In the genomic region with DNA sequence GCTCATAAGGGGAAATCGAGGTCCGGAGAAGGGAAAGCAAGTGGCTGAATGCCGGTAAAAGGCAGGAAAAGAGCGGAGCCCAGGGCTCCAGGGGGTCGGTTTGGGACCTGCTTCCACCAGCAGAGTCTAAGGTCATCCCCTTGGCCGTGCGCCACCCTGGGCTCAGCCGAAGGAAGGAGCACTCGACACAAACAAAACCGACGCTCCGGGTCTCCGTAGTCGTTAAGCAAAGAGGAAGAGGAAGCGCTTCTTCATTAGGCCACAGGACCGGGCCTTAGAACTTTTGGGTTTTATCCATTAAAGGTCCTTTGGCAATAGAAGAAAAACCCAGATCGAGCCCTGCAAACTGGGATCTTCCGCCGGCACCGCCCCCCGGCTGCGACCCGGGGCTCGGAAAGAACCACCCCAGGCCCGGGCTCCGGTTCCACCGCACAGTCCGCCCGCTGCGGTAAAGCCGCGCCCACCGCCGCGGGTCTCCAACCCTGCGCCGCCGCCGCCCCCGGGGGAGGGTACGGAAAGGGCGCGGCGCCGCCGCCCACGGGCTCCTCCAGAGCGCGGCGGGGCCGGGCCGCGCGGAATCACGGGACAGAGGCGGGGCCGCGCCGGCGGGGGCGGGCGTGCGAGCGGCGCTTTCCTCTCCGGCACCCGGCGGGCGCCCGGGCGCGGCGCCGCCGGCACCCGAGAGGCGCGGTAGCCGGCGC, we compare ENCODE assay signal across 1 cellular context.
TF ChIP-seq lines count a peak whose summit lies in the region.

A gene (plus strand): TSS at position 629 of the 701 bp plus-strand sequence. CDS start 189 bp downstream, outside the sequence.

TF ChIP-seq in HepG2, 621 proteins besides CTCF, POLR2A, EP300 and RAD21 (continued from another document):
- 0 out of 2 replicates have a peak, but pooled peaks have one; percentile 19 for TF ChIP-seq PAX8 (CRISPR knock-in tag; IDR thresholded peaks at IDR 0.05; ENCODE audit: borderline replicate concordance)
- TF ChIP-seq POLR2AphosphoS5 (IDR thresholded peaks at IDR 0.05; ENCODE audit: low read depth, low read length): peak; percentile 23; the same call in 1 of the 2 replicates
- TF ChIP-seq SETDB1 (CRISPR knock-in tag; IDR thresholded peaks at IDR 0.05; ENCODE audit: borderline replicate concordance): no peak
- TF ChIP-seq ZNF274 (CRISPR knock-in tag; IDR thresholded peaks at IDR 0.05): no peak
- TF ChIP-seq ZNF17 (CRISPR knock-in tag; IDR thresholded peaks at IDR 0.05): no peak
- TF ChIP-seq, protein P1, sequence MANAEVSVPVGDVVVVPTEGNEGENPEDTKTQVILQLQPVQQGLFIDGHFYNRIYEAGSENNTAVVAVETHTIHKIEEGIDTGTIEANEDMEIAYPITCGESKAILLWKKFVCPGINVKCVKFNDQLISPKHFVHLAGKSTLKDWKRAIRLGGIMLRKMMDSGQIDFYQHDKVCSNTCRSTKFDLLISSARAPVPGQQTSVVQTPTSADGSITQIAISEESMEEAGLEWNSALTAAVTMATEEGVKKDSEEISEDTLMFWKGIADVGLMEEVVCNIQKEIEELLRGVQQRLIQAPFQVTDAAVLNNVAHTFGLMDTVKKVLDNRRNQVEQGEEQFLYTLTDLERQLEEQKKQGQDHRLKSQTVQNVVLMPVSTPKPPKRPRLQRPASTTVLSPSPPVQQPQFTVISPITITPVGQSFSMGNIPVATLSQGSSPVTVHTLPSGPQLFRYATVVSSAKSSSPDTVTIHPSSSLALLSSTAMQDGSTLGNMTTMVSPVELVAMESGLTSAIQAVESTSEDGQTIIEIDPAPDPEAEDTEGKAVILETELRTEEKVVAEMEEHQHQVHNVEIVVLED (CRISPR knock-in tag; IDR thresholded peaks at IDR 0.05; ENCODE audit: borderline replicate concordance): no peak
- peak; percentile 72; the same call in 1 of the 2 replicates for TF ChIP-seq ZSCAN31 (CRISPR knock-in tag; IDR thresholded peaks at IDR 0.05; ENCODE audit: low read depth)
- 0 out of 2 replicates have a peak, but pooled peaks have one; percentile 66 for TF ChIP-seq MEIS1 (CRISPR knock-in tag; IDR thresholded peaks at IDR 0.05; ENCODE audit: borderline replicate concordance)
- TF ChIP-seq, protein P2, sequence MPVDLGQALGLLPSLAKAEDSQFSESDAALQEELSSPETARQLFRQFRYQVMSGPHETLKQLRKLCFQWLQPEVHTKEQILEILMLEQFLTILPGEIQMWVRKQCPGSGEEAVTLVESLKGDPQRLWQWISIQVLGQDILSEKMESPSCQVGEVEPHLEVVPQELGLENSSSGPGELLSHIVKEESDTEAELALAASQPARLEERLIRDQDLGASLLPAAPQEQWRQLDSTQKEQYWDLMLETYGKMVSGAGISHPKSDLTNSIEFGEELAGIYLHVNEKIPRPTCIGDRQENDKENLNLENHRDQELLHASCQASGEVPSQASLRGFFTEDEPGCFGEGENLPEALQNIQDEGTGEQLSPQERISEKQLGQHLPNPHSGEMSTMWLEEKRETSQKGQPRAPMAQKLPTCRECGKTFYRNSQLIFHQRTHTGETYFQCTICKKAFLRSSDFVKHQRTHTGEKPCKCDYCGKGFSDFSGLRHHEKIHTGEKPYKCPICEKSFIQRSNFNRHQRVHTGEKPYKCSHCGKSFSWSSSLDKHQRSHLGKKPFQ (CRISPR knock-in tag; IDR thresholded peaks at IDR 0.05; ENCODE audit: insufficient replicate concordance): peak; percentile 57
- no peak for TF ChIP-seq DR1 (CRISPR knock-in tag; IDR thresholded peaks at IDR 0.05)
- peak; percentile 78; the same call in 1 of the 2 replicates for TF ChIP-seq ZNF501 (CRISPR knock-in tag; IDR thresholded peaks at IDR 0.05)
- 0 out of 2 replicates have a peak, but pooled peaks have one; percentile 70 for TF ChIP-seq ZNF878 (CRISPR knock-in tag; IDR thresholded peaks at IDR 0.05)
- no peak for TF ChIP-seq ZNF441 (CRISPR knock-in tag; IDR thresholded peaks at IDR 0.05; ENCODE audit: borderline replicate concordance)
- TF ChIP-seq BRD4 (CRISPR knock-in tag; IDR thresholded peaks at IDR 0.05): 0 out of 2 replicates have a peak, but pooled peaks have one; percentile 50
- TF ChIP-seq, protein P3, sequence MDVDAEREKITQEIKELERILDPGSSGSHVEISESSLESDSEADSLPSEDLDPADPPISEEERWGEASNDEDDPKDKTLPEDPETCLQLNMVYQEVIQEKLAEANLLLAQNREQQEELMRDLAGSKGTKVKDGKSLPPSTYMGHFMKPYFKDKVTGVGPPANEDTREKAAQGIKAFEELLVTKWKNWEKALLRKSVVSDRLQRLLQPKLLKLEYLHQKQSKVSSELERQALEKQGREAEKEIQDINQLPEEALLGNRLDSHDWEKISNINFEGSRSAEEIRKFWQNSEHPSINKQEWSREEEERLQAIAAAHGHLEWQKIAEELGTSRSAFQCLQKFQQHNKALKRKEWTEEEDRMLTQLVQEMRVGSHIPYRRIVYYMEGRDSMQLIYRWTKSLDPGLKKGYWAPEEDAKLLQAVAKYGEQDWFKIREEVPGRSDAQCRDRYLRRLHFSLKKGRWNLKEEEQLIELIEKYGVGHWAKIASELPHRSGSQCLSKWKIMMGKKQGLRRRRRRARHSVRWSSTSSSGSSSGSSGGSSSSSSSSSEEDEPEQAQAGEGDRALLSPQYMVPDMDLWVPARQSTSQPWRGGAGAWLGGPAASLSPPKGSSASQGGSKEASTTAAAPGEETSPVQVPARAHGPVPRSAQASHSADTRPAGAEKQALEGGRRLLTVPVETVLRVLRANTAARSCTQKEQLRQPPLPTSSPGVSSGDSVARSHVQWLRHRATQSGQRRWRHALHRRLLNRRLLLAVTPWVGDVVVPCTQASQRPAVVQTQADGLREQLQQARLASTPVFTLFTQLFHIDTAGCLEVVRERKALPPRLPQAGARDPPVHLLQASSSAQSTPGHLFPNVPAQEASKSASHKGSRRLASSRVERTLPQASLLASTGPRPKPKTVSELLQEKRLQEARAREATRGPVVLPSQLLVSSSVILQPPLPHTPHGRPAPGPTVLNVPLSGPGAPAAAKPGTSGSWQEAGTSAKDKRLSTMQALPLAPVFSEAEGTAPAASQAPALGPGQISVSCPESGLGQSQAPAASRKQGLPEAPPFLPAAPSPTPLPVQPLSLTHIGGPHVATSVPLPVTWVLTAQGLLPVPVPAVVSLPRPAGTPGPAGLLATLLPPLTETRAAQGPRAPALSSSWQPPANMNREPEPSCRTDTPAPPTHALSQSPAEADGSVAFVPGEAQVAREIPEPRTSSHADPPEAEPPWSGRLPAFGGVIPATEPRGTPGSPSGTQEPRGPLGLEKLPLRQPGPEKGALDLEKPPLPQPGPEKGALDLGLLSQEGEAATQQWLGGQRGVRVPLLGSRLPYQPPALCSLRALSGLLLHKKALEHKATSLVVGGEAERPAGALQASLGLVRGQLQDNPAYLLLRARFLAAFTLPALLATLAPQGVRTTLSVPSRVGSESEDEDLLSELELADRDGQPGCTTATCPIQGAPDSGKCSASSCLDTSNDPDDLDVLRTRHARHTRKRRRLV (CRISPR knock-in tag; IDR thresholded peaks at IDR 0.05): peak; percentile 70; the same call in 1 of the 2 replicates
- TF ChIP-seq GFI1 (CRISPR knock-in tag; IDR thresholded peaks at IDR 0.05; ENCODE audit: borderline replicate concordance): 0 out of 2 replicates have a peak, but pooled peaks have one; percentile 19
- 0 out of 2 replicates have a peak, but pooled peaks have one; percentile 16 for TF ChIP-seq ZSCAN21 (CRISPR knock-in tag; IDR thresholded peaks at IDR 0.05; ENCODE audit: borderline replicate concordance)
- TF ChIP-seq ZNF709 (CRISPR knock-in tag; IDR thresholded peaks at IDR 0.05): 0 out of 2 replicates have a peak, but pooled peaks have one; percentile 12
- no peak for TF ChIP-seq NR2F6 (IDR thresholded peaks at IDR 0.05)
- TF ChIP-seq NR2F6 (CRISPR knock-in tag; IDR thresholded peaks at IDR 0.05): no peak
- TF ChIP-seq ZNF556 (CRISPR knock-in tag; IDR thresholded peaks at IDR 0.05; ENCODE audit: borderline replicate concordance): 0 out of 2 replicates have a peak, but pooled peaks have one; percentile 7
- TF ChIP-seq THAP11 (CRISPR knock-in tag; IDR thresholded peaks at IDR 0.05): no peak
- 0 out of 2 replicates have a peak, but pooled peaks have one; percentile 38 for TF ChIP-seq ZNF563 (CRISPR knock-in tag; IDR thresholded peaks at IDR 0.05)
- no peak for TF ChIP-seq PAF1 (CRISPR knock-in tag; IDR thresholded peaks at IDR 0.05)
- TF ChIP-seq FIP1L1 (IDR thresholded peaks at IDR 0.05; ENCODE audit: borderline replicate concordance, insufficient read depth, low read depth, low read length): no peak
- no peak for TF ChIP-seq TRIM24 (CRISPR knock-in tag; IDR thresholded peaks at IDR 0.05)
- TF ChIP-seq TAF15 (IDR thresholded peaks at IDR 0.05; ENCODE audit: low read depth, low read length, poor library complexity, severe bottlenecking): peak; percentile 72
- TF ChIP-seq, protein P4, sequence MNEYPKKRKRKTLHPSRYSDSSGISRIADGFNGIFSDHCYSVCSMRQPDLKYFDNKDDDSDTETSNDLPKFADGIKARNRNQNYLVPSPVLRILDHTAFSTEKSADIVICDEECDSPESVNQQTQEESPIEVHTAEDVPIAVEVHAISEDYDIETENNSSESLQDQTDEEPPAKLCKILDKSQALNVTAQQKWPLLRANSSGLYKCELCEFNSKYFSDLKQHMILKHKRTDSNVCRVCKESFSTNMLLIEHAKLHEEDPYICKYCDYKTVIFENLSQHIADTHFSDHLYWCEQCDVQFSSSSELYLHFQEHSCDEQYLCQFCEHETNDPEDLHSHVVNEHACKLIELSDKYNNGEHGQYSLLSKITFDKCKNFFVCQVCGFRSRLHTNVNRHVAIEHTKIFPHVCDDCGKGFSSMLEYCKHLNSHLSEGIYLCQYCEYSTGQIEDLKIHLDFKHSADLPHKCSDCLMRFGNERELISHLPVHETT (CRISPR knock-in tag; conservative IDR thresholded peaks at IDR 0.05): peak; percentile 92; the same call in 1 of the 2 replicates
